In the genomic region with DNA sequence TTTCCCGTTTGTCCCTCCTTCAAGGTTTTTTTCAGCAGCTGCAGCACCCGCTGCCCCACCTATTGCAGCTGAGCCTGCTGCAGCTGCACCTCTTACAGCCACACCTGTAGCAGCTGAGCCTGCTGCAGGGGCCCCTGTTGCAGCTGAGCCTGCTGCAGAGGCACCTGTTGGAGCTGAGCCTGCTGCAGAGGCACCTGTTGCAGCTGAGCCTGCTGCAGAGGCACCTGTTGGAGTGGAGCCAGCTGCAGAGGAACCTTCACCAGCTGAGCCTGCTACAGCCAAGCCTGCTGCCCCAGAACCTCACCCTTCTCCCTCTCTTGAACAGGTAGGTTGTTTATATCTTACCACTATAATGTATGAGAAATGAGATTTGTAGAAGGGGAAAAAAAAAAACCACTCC, we compare ENCODE assay signal across 33 cellular contexts. TPM values are rescaled to one million over a fixed set of nuclear protein-coding genes. Genes with fewer than 3 reads are reported as not detected.
DNase-seq lines count a peak whose midpoint lies in the region; ATAC-seq and TF ChIP-seq lines count a peak whose summit lies in the region.
"Had no signal": no experiment of that assay in that cellular context is flagged by ENCODE, and none has a peak within 500 bp of the region (broad histone marks: within the 10 kb centered on the region; RNA-seq: fewer than 3 reads in every experiment).

No MANE protein-coding gene starts in this region.

- no peak overlapping the region for H2BK12ac ChIP-seq in neuronal stem cell (ENCODE audit: low read length)

- H3K4me2 ChIP-seq in neuronal stem cell (ENCODE audit: insufficient read depth, low read length, poor library complexity, severe bottlenecking) (no peak overlapping the region), neural progenitor cell (no peak overlapping the region)
- H3K4me2 ChIP-seq: BLaER1 treated with 17β-estradiol and CSF1 and Interleukin-3, amounts not matched to agents 10 nM and 100 nM; PC-9 had no signal

- TF ChIP-seq CTCF in GM12865 (IDR thresholded peaks at IDR 0.05; ENCODE audit: insufficient read depth, low read depth, low read length, missing control alignments) = no peak
- no peak for TF ChIP-seq CTCF in neural progenitor cell (IDR thresholded peaks at IDR 0.05)

- no peak overlapping the region for H2BK5ac ChIP-seq in neuronal stem cell (ENCODE audit: low read length)

- no peak overlapping the region for H3K4me3 Mint-ChIP-seq in neural progenitor cell
- H3K4me3 Mint-ChIP-seq: activated naive CD8-positive, alpha-beta T cell treated with anti-CD3 and anti-CD28 coated beads, Interleukin-2, amount 10 ng/mL, durations not matched to agents 7 days and 5 days; dendritic cell treated with granulocyte-macrophage colony-stimulating factor and Interleukin-4, amounts not matched to agents 40 ng/mL and 50 ng/mL, for 4 days; endodermal cell had no signal

- no peaks in the 10 kb centered on the region for H3F3A ChIP-seq in neural progenitor cell (ENCODE audit: low read depth)

- H2AFZ ChIP-seq in neuronal stem cell (ENCODE audit: low read length) = no peak overlapping the region
- H2AFZ ChIP-seq in neural progenitor cell (replicated peaks) = no peak overlapping the region
- H2AFZ ChIP-seq: PC-9 had no signal

- no peaks in the 10 kb centered on the region for H3K36me3 Mint-ChIP-seq in neural progenitor cell
- H3K36me3 Mint-ChIP-seq: activated naive CD8-positive, alpha-beta T cell treated with anti-CD3 and anti-CD28 coated beads, Interleukin-2, amount 10 ng/mL, durations not matched to agents 7 days and 5 days had no signal

- no peaks in the 10 kb centered on the region for H3K79me1 ChIP-seq in neuronal stem cell (ENCODE audit: low read depth, low read length)

- H3K27me3 Mint-ChIP-seq in neural progenitor cell (ENCODE audit: insufficient read depth, low read depth) = no peaks in the 10 kb centered on the region
- H3K27me3 Mint-ChIP-seq: activated naive CD8-positive, alpha-beta T cell treated with anti-CD3 and anti-CD28 coated beads, Interleukin-2, amount 10 ng/mL, durations not matched to agents 7 days and 5 days; dendritic cell treated with granulocyte-macrophage colony-stimulating factor and Interleukin-4, amounts not matched to agents 40 ng/mL and 50 ng/mL, for 4 days had no signal

- no peak overlapping the region for H3K23ac ChIP-seq in neuronal stem cell (ENCODE audit: low read depth, low read length, poor library complexity)

- no peak overlapping the region for H2BK15ac ChIP-seq in neuronal stem cell (ENCODE audit: low read length)

- no CpG with 5 or more reads among the region's 2 CpGs for WGBS in neuronal stem cell (ENCODE audit: extremely low coverage in 2 of 2, insufficient read length in 2 of 2, insufficient replicate concordance in 1 of 2), 2 donors

- H4K8ac ChIP-seq in neuronal stem cell (ENCODE audit: low read depth, low read length) = no peak overlapping the region

- H3K9ac ChIP-seq in neuronal stem cell (ENCODE audit: low read depth, low read length, poor library complexity) (no peak overlapping the region), neural progenitor cell (no peak overlapping the region)
- H3K9ac ChIP-seq: BLaER1 treated with 17β-estradiol and CSF1 and Interleukin-3, amounts not matched to agents 10 nM and 100 nM had no signal

- DNase-seq in COR-L47 (lab: John Stamatoyannopoulos, UW) (peak; percentile 17), GM12865 (ENCODE audit: low read depth) (peak; percentile 0), NCI-H774 (lab: John Stamatoyannopoulos, UW) (peak; percentile 53), neuronal stem cell (ENCODE audit: low spot score) (no peak), neural progenitor cell (ENCODE audit: low spot score) (no peak), cerebellar nuclear complex (lab: John Stamatoyannopoulos, UW) (no peak)
- DNase-seq: activated CD4-positive, alpha-beta T cell treated with anti-CD3 and anti-CD28 coated beads for 4 hours; activated CD8-positive, alpha-beta memory T cell treated with anti-CD3 and anti-CD28 coated beads for 24 hours; activated effector memory CD4-positive, alpha-beta T cell treated with Interleukin-2 at 50 U/mL for 16 hours; activated naive CD8-positive, alpha-beta T cell treated with anti-CD3 and anti-CD28 coated beads, Interleukin-2, amount 10 ng/mL, durations not matched to agents 7 days and 5 days; central memory CD4-positive, alpha-beta T cell; endodermal cell; foreskin fibroblast; heart left ventricle; NCI-H226; PC-9; right cardiac atrium; SHP77 treated with DMSO at 0.1 percent for 48 hours; spleen; stimulated activated CD4-positive, alpha-beta T cell treated with anti-CD3 and anti-CD28 coated beads, Interleukin-2, amount 100 ng/mL, for 48 hours had no signal

- no peak overlapping the region for H3K4ac ChIP-seq in neuronal stem cell (ENCODE audit: low read length)

- H3K14ac ChIP-seq in neuronal stem cell (ENCODE audit: low read length) = peak overlapping the region; percentile 71

- H3K79me2 ChIP-seq in neural progenitor cell (ENCODE audit: low read depth) = no peaks in the 10 kb centered on the region

- H3K18ac ChIP-seq in neuronal stem cell (ENCODE audit: low read length) = no peak overlapping the region

- no peak overlapping the region for H3K27ac Mint-ChIP-seq in neural progenitor cell
- H3K27ac Mint-ChIP-seq: activated naive CD8-positive, alpha-beta T cell treated with anti-CD3 and anti-CD28 coated beads, Interleukin-2, amount 10 ng/mL, durations not matched to agents 7 days and 5 days; dendritic cell treated with granulocyte-macrophage colony-stimulating factor and Interleukin-4, amounts not matched to agents 40 ng/mL and 50 ng/mL, for 4 days; endodermal cell had no signal

- no peaks in the 10 kb centered on the region for H3K36me3 ChIP-seq in neuronal stem cell (replicated peaks in 1 of 2; ENCODE audit: control insufficient read depth in 2 of 2, insufficient read depth in 2 of 2, low read length in 2 of 2)
- no peaks in the 10 kb centered on the region for H3K36me3 ChIP-seq in neural progenitor cell
- H3K36me3 ChIP-seq: BLaER1 treated with 17β-estradiol and CSF1 and Interleukin-3, amounts not matched to agents 10 nM and 100 nM; heart left ventricle; spleen; upper lobe of left lung had no signal

- H3K4me1 Mint-ChIP-seq in neural progenitor cell = no peaks in the 10 kb centered on the region
- H3K4me1 Mint-ChIP-seq: activated naive CD8-positive, alpha-beta T cell treated with anti-CD3 and anti-CD28 coated beads, Interleukin-2, amount 10 ng/mL, durations not matched to agents 7 days and 5 days had no signal

- H3K27ac ChIP-seq in neuronal stem cell (replicated peaks; ENCODE audit: low read length) (no peak overlapping the region), neural progenitor cell (no peak overlapping the region)
- H3K27ac ChIP-seq: BLaER1 treated with 17β-estradiol and CSF1 and Interleukin-3, amounts not matched to agents 10 nM and 100 nM; heart left ventricle; PC-9; spleen; upper lobe of left lung had no signal

- H3K27me3 ChIP-seq in neuronal stem cell (ENCODE audit: control insufficient read depth in 3 of 3, insufficient read depth in 3 of 3, low read depth in 1 of 3, low read length in 3 of 3) = no peaks in the 10 kb centered on the region
- H3K27me3 ChIP-seq in neural progenitor cell = no peaks in the 10 kb centered on the region
- H3K27me3 ChIP-seq: BLaER1 treated with 17β-estradiol and CSF1 and Interleukin-3, amounts not matched to agents 10 nM and 100 nM; heart left ventricle; spleen; upper lobe of left lung had no signal

- H3K9me3 ChIP-seq in neuronal stem cell (replicated peaks in 1 of 2; ENCODE audit: control insufficient read depth in 2 of 2, insufficient read depth in 1 of 2, low read depth in 1 of 2, low read length in 2 of 2) (no peaks in the 10 kb centered on the region), neural progenitor cell (ENCODE audit: low read depth) (no peaks in the 10 kb centered on the region)
- H3K9me3 ChIP-seq: BLaER1 treated with 17β-estradiol and CSF1 and Interleukin-3, amounts not matched to agents 10 nM and 100 nM; heart left ventricle; spleen; upper lobe of left lung had no signal

- no peak overlapping the region for H2BK120ac ChIP-seq in neuronal stem cell (ENCODE audit: low read depth, low read length)

- no peak overlapping the region for H3K4me3 ChIP-seq in GM12865 (ENCODE audit: low read depth, low read length)
- H3K4me3 ChIP-seq in neuronal stem cell (ENCODE audit: low read length in 2 of 2) = no peak overlapping the region
- H3K4me3 ChIP-seq in neural progenitor cell = no peak overlapping the region
- H3K4me3 ChIP-seq: BLaER1 treated with 17β-estradiol and CSF1 and Interleukin-3, amounts not matched to agents 10 nM and 100 nM; heart left ventricle; K562; lung; PC-9; spleen; upper lobe of left lung had no signal

- H3K9me3 Mint-ChIP-seq in neural progenitor cell = no peaks in the 10 kb centered on the region
- H3K9me3 Mint-ChIP-seq: activated naive CD8-positive, alpha-beta T cell treated with anti-CD3 and anti-CD28 coated beads, Interleukin-2, amount 10 ng/mL, durations not matched to agents 7 days and 5 days; dendritic cell treated with granulocyte-macrophage colony-stimulating factor and Interleukin-4, amounts not matched to agents 40 ng/mL and 50 ng/mL, for 4 days; endodermal cell had no signal

- H3K4me1 ChIP-seq in neuronal stem cell (ENCODE audit: control insufficient read depth in 2 of 2, insufficient read depth in 1 of 2, low read depth in 1 of 2, low read length in 2 of 2) = no peaks in the 10 kb centered on the region
- H3K4me1 ChIP-seq in neural progenitor cell = no peaks in the 10 kb centered on the region
- H3K4me1 ChIP-seq: BLaER1 treated with 17β-estradiol and CSF1 and Interleukin-3, amounts not matched to agents 10 nM and 100 nM; heart left ventricle; spleen; upper lobe of left lung had no signal

- no peak overlapping the region for H4K91ac ChIP-seq in neuronal stem cell (ENCODE audit: low read depth, low read length, poor library complexity)

- no peak overlapping the region for H2AK5ac ChIP-seq in neuronal stem cell (ENCODE audit: low read depth, low read length)

- ATAC-seq in GM19023 (IDR thresholded peaks at IDR 0.05; ENCODE audit: unreplicated experiment) = no peak
- ATAC-seq: esophagus mucosa, HCT116, heart left ventricle, K562, right cardiac atrium had no signal

- H4K20me1 ChIP-seq in neural progenitor cell (ENCODE audit: low read depth) = no peaks in the 10 kb centered on the region
- H4K20me1 ChIP-seq: BLaER1 treated with 17β-estradiol and CSF1 and Interleukin-3, amounts not matched to agents 10 nM and 100 nM had no signal

RNA-seq across cellular contexts. Expression of gene PRR27, which starts 4.5 kb away (rescaled TPM):
- not detected for polyA plus RNA-seq in neuronal stem cell (2013, experiment 1 of 2)
- not detected for polyA plus RNA-seq in neuronal stem cell (2013, experiment 2 of 2)
- not detected in 2 replicates for total RNA-seq in neural progenitor cell (ENCODE audit: low replicate concordance)
- total RNA-seq: activated naive CD8-positive, alpha-beta T cell treated with anti-CD3 and anti-CD28 coated beads, Interleukin-2, amount 10 ng/mL, durations not matched to agents 7 days and 5 days; astrocyte; endodermal cell; esophagus mucosa; heart left ventricle; K562; lung; MCF 10A; PC-9; right cardiac atrium; spleen; subcutaneous adipose tissue; upper lobe of left lung had no signal
- polyA plus RNA-seq: AG04450, heart left ventricle, K562, lung, neural cell, right cardiac atrium, spleen had no signal

RNA-seq across cellular contexts. Expression of gene ODAM, which starts 36.9 kb away (rescaled TPM):
- polyA plus RNA-seq in neuronal stem cell (2013, experiment 1 of 2) = 0.25 TPM
- polyA plus RNA-seq in neuronal stem cell (2013, experiment 2 of 2) = 0.62 TPM
- not detected in 2 replicates for total RNA-seq in neural progenitor cell (ENCODE audit: low replicate concordance)
- total RNA-seq: activated naive CD8-positive, alpha-beta T cell treated with anti-CD3 and anti-CD28 coated beads, Interleukin-2, amount 10 ng/mL, durations not matched to agents 7 days and 5 days; astrocyte; endodermal cell; esophagus mucosa; heart left ventricle; K562; MCF 10A; right cardiac atrium; spleen; subcutaneous adipose tissue had no signal
- polyA plus RNA-seq: AG04450, heart left ventricle, K562, neural cell, right cardiac atrium had no signal

Comparison
In these comparisons a context has a peak if more than half of its experiments do, and no peak if none do; other contexts are left out.
1. DNase-seq: peak in COR-L47 (single experiment), GM12865 (single experiment) and NCI-H774 (single experiment); none in neuronal stem cell (single experiment), neural progenitor cell (single experiment) and cerebellar nuclear complex (0 of 2).